Comparison of ENCODE assay signal across 8 cellular contexts in the genomic region with DNA sequence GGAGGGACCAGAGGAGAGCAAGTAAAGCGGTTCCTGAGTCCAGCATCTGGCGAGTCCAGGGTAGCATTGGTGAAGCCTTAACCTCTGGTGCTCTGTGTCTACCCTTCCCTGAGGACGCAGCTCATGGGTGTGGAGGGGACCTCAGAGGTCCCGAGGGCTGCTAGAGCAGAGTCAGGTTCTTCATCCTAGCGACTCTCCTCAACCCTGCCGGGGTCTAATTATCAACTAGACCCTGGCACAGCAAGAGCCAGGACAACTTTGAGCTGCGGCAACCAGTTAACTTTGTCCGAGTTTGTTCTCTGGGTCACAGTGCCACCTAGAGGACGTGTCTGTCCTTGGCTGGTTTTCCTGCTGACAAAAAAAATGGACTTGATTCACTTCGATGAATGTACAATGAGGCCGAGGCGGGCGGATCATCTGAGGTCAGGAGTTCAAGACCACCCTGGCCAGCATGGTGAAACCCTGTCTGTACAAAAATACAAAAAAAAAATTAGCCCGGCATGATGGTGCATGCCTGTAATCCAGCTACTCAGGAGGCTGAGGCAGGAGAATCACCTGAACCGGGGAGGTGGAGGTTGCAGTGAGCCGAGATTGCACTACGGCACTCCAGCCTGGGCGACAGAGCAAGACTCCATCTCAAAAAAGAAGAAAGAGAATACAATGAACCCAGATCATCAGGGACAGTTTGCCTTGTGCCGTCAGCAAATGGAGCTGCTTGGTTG. TPM values are rescaled to one million over a fixed set of nuclear protein-coding genes. Genes with fewer than 3 reads are reported as not detected.
A peak's percentile ranks its signal among the peaks of the same experiment; 100 is the strongest.
DNase-seq lines count a peak whose midpoint lies in the region; ATAC-seq and TF ChIP-seq lines count a peak whose summit lies in the region.

No MANE protein-coding gene starts in this region.

- H3K9me3 ChIP-seq in thyroid gland = no peaks in the 10 kb centered on the region

- 27 to 34% methylated on average over 18 to 19 of the region's 19 CpGs for WGBS in thyroid gland, 2 donors

- peak; percentile 79 for TF ChIP-seq CTCF in GM12865 (IDR thresholded peaks at IDR 0.05; ENCODE audit: insufficient read depth, low read depth, low read length, missing control alignments)
- TF ChIP-seq CTCF in thyroid gland (IDR thresholded peaks at IDR 0.05) = peak; percentile 44 to 91 (median 82)

- peaks cover 27 to 32% of the 10 kb centered on the region in 2 donors for H3K4me1 ChIP-seq in thyroid gland

- TF ChIP-seq POLR2A in thyroid gland (IDR thresholded peaks at IDR 0.05) = no peak

- H3K27me3 ChIP-seq in thyroid gland = no peaks in the 10 kb centered on the region

- no peak overlapping the region for H3K4me3 Mint-ChIP-seq in activated naive CD8-positive, alpha-beta T cell treated with anti-CD3 and anti-CD28 coated beads, Interleukin-2, amount 50 U/mL, for 24 hours

- H3K4me3 ChIP-seq in GM12865 (ENCODE audit: low read depth, low read length) = no peak overlapping the region
- H3K4me3 ChIP-seq in thyroid gland (replicated peaks in 1 of 3) = no peak overlapping the region

- peak overlapping the region; percentile 65 to 87 (median 70) for H3K27ac ChIP-seq in thyroid gland

- no peak for ATAC-seq in activated naive CD8-positive, alpha-beta T cell treated with anti-CD3 and anti-CD28 coated beads, Interleukin-2, amount 50 U/mL, for 24 hours
- ATAC-seq in Right ventricle myocardium inferior (peak; percentile 59), GM21786 (IDR thresholded peaks at IDR 0.05; ENCODE audit: unreplicated experiment) (no peak)

- peaks cover 18% of the 10 kb centered on the region for H3K36me3 Mint-ChIP-seq in activated naive CD8-positive, alpha-beta T cell treated with anti-CD3 and anti-CD28 coated beads, Interleukin-2, amount 50 U/mL, for 24 hours (ENCODE audit: low read depth)

- peak overlapping the region; percentile 86 for H3K27ac Mint-ChIP-seq in activated naive CD8-positive, alpha-beta T cell treated with anti-CD3 and anti-CD28 coated beads, Interleukin-2, amount 50 U/mL, for 24 hours

- intact Hi-C loops in Right ventricle myocardium inferior (cut with DNase I) (loop anchor here (1.0 kb wide), 1 partner anchor 124 kb away; no protein-coding TSS in a partner anchor), thyroid gland (cut with DNase I) (loop anchor here (2.0 kb wide), 1 partner anchor 124 kb away; no protein-coding TSS in a partner anchor)

- H3K4me1 Mint-ChIP-seq in activated naive CD8-positive, alpha-beta T cell treated with anti-CD3 and anti-CD28 coated beads, Interleukin-2, amount 50 U/mL, for 24 hours = peaks cover 58% of the 10 kb centered on the region

- H3K9me3 Mint-ChIP-seq in activated naive CD8-positive, alpha-beta T cell treated with anti-CD3 and anti-CD28 coated beads, Interleukin-2, amount 50 U/mL, for 24 hours = no peaks in the 10 kb centered on the region

- DNase-seq in GM12865 (ENCODE audit: low read depth) = peak; percentile 89
- DNase-seq in NCI-H1048 (lab: John Stamatoyannopoulos, UW) = peak; percentile 39
- peak; percentile 67 for DNase-seq in SW480 (ENCODE audit: low spot score)
- peak; percentile 82 for DNase-seq in activated naive CD8-positive, alpha-beta T cell treated with anti-CD3 and anti-CD28 coated beads, Interleukin-2, amount 50 U/mL, for 24 hours
- DNase-seq in Right ventricle myocardium inferior (ENCODE audit: missing footprints) = peak; percentile 79
- peak; percentile 88 for DNase-seq in pons (ENCODE audit: low spot score)
- peak; percentile 81 to 85 for DNase-seq in thyroid gland

- H3K27me3 Mint-ChIP-seq in activated naive CD8-positive, alpha-beta T cell treated with anti-CD3 and anti-CD28 coated beads, Interleukin-2, amount 50 U/mL, for 24 hours = no peaks in the 10 kb centered on the region

- H3K36me3 ChIP-seq in thyroid gland = peaks cover 11 to 15% of the 10 kb centered on the region in 2 donors

RNA-seq across cellular contexts. Expression of a gene that starts 24.9 kb away (rescaled TPM):
- total RNA-seq in Right ventricle myocardium inferior (0.32 TPM), thyroid gland (1 to 10 TPM; 1.8 to 7.7 (median 3.8) TPM)

RNA-seq across cellular contexts. Expression of a gene that starts 25.6 kb away (rescaled TPM):
- total RNA-seq in Right ventricle myocardium inferior (1,344 TPM), thyroid gland (100 to 1,000 TPM in 1 of 4 donors, 10 to 100 TPM in 3; 32.8 to 265 (median 63.6) TPM)

RNA-seq across cellular contexts. Expression of a gene that starts 38.3 kb away (rescaled TPM):
- total RNA-seq in Right ventricle myocardium inferior (6.5 TPM), thyroid gland (1 to 10 TPM in 3 of 4 donors, not detected in 1; 1.9 to 7.2 (median 2.6) TPM)

RNA-seq across cellular contexts. Expression of a gene that starts 47.7 kb away (rescaled TPM):
- total RNA-seq in Right ventricle myocardium inferior = 0.30 TPM
- total RNA-seq in thyroid gland = 1 to 10 TPM in 3 of 4 donors, under 1 TPM in 1; 0.63 to 4.2 (median 2.4) TPM

Comparison
In these comparisons a context has a peak if more than half of its experiments do, and no peak if none do; other contexts are left out.
1. DNase-seq: peak in every context shown above with its lines; median percentile 89 in GM12865; 88 in pons; 83 in thyroid gland; 82 in activated naive CD8-positive, alpha-beta T cell treated with anti-CD3 and anti-CD28 coated beads, Interleukin-2, amount 50 U/mL, for 24 hours; 79 in Right ventricle myocardium inferior; 67 in SW480; 39 in NCI-H1048.